In the genomic region with DNA sequence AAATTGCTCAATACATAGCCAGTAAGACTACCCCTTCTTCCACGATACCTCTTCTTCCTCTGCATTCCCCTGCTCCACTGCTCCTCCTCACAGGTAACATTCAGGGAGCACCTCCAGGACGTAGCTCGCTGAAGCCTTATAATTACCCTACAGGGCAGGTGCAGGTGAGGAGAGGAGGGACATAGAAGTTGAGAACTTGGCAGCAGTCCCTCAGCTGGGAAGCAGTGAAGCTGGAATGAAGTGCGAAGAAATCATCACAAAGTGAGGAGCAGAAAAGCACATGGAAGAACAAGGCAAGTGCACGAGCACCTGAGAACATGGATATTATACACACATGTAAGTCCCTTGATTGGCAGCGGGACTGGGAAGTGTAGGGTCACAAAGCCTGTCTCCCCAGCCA, we compare ENCODE assay signal across 36 cellular contexts.
"Had no signal": no experiment of that assay in that cellular context is flagged by ENCODE, and none has a peak within 500 bp of the region (broad histone marks: within the 10 kb centered on the region; RNA-seq: fewer than 3 reads in every experiment).

No MANE protein-coding gene starts in this region.

- H3K9ac ChIP-seq: KMS-11, SK-N-SH had no signal

- DNase-seq: activated B cell treated with CpG ODN at 0.5 μM for 24 hours; activated CD4-positive, alpha-beta memory T cell treated with anti-CD3 and anti-CD28 coated beads for 36 hours; activated CD4-positive, alpha-beta T cell treated with anti-CD3 and anti-CD28 coated beads for 4 hours; activated CD4-positive, alpha-beta T cell treated with anti-CD3 and anti-CD28 coated beads, Interleukin-2, amount 50 U/mL, for 1 hour; activated CD4-positive, CD25-positive, alpha-beta regulatory T cell treated with anti-CD3 and anti-CD28 coated beads, Interleukin-2, amount 50 U/mL, for 72 hours; activated CD8-positive, alpha-beta memory T cell treated with anti-CD3 and anti-CD28 coated beads, Interleukin-2, amount 50 U/mL, for 4 hours; activated gamma-delta T cell treated with Interleukin-2 at 50 U/mL for 16 hours; activated naive CD4-positive, alpha-beta T cell treated with anti-CD3 and anti-CD28 coated beads for 36 hours; activated T-cell treated with anti-CD3 and anti-CD28 coated beads for 4 hours; activated T-cell treated with anti-CD3 and anti-CD28 coated beads, Interleukin-2, amount 50 U/mL, for 4 hours; adrenal gland; body of pancreas; MM.1S; MV-4-11; NCI-H1092; NCI-H1417 treated with DMSO at 0.1 percent for 48 hours; NCI-H187 treated with DMSO at 0.1 percent for 48 hours; NCI-H2171 treated with DMSO at 0.1 percent for 48 hours; NCI-H226; NCI-H446 treated with DMSO at 0.1 percent for 48 hours; NCI-H526; NCI-H82; NK-92 treated with Interleukin-12 subunit alpha and Interleukin-12 subunit beta, amount 100 ng/mL, for 24 hours; PC-3; Peyer's patch; RPMI8226; SHP77 treated with DMSO at 0.1 percent for 48 hours; SK-N-SH; T-cell; T-helper 17 cell; T-helper 9 cell had no signal

- H3K4me1 ChIP-seq: adrenal gland, body of pancreas, breast epithelium had no signal

- H3K36me3 ChIP-seq: adrenal gland, breast epithelium, Peyer's patch, SJSA1 had no signal

- H3K4me2 ChIP-seq: KMS-11, SK-N-SH had no signal

- FAIRE-seq: astrocyte had no signal

- H3K4me3 ChIP-seq: adrenal gland, body of pancreas, breast epithelium, Peyer's patch, SJSA1 had no signal

- H3K27me3 ChIP-seq: adrenal gland, body of pancreas, Peyer's patch, SJSA1 had no signal

- H3K27ac ChIP-seq: adrenal gland, body of pancreas, breast epithelium, KMS-11, Peyer's patch, SJSA1, VCaP had no signal

- H3K9me3 ChIP-seq: adrenal gland, body of pancreas, Peyer's patch, SJSA1, SK-N-SH had no signal
